ENCODE assay signal across 21 cellular contexts in genomic region chr15:100234158-100235029, GRCh38.
DNase-seq lines count a peak whose midpoint lies in the region; ATAC-seq, FAIRE-seq and TF ChIP-seq lines count a peak whose summit lies in the region.
"Had no signal": no experiment of that assay in that cellular context is flagged by ENCODE, and none has a peak within 500 bp of the region (broad histone marks: within the 10 kb centered on the region; RNA-seq: fewer than 3 reads in every experiment).

No MANE protein-coding gene starts in this region.

- H3K4me3 ChIP-seq in right lobe of liver, result no peak overlapping the region
- H3K4me3 ChIP-seq in HepG2 (replicated peaks in 1 of 3; ENCODE audit: insufficient read depth in 1 of 3, low read depth in 2 of 3, low read length in 3 of 3), result no peak overlapping the region
- no peak overlapping the region for H3K4me3 ChIP-seq in gastroesophageal sphincter
- H3K4me3 ChIP-seq in mucosa of descending colon, result no peak overlapping the region
- H3K4me3 ChIP-seq: colonic mucosa, lower lobe of right lung had no signal

- TF ChIP-seq CTCF in right lobe of liver (IDR thresholded peaks at IDR 0.05), result no peak
- TF ChIP-seq CTCF in HepG2 (CRISPR knock-in tag; IDR thresholded peaks at IDR 0.05), result no peak
- TF ChIP-seq CTCF in gastroesophageal sphincter (IDR thresholded peaks at IDR 0.05), result no peak
- no peak for TF ChIP-seq CTCF in mucosa of descending colon (IDR thresholded peaks at IDR 0.05)

- H3K4me1 Mint-ChIP-seq in effector memory CD8-positive, alpha-beta T cell (ENCODE audit: low read depth in 2 of 2), result peaks cover 11% of the 10 kb centered on the region in 2 donors

- H3K36me3 Mint-ChIP-seq in effector memory CD8-positive, alpha-beta T cell (ENCODE audit: insufficient read depth), result peaks cover 12% of the 10 kb centered on the region
- H3K36me3 Mint-ChIP-seq: natural killer cell treated with Interleukin-12 subunit alpha and Interleukin-12 subunit beta and Interleukin-15 and Interleukin-18, amount 100 ng/mL, for 72 hours had no signal

- H3K4me1 ChIP-seq in right lobe of liver, result no peaks in the 10 kb centered on the region
- no peaks in the 10 kb centered on the region for H3K4me1 ChIP-seq in HepG2 (ENCODE audit: insufficient read depth, low read length)
- peaks cover 0 to 7% (median 5%) of the 10 kb centered on the region in 3 donors for H3K4me1 ChIP-seq in gastroesophageal sphincter
- H3K4me1 ChIP-seq in mucosa of descending colon (ENCODE audit: low read depth), result no peaks in the 10 kb centered on the region
- H3K4me1 ChIP-seq: colonic mucosa, lower lobe of right lung had no signal

- no peaks in the 10 kb centered on the region for H3K79me2 ChIP-seq in HepG2 (ENCODE audit: insufficient read depth, low read length)

- H3K27ac ChIP-seq in right lobe of liver, result no peak overlapping the region
- H3K27ac ChIP-seq in HepG2 (ENCODE audit: extremely low read length, insufficient read depth, low read length), result no peak overlapping the region
- peak overlapping the region in 1 of 4 donors; percentile 3 for H3K27ac ChIP-seq in gastroesophageal sphincter
- H3K27ac ChIP-seq: colonic mucosa, lower lobe of right lung had no signal

- no peak for TF ChIP-seq POLR2A in right lobe of liver (IDR thresholded peaks at IDR 0.05)
- TF ChIP-seq POLR2A in HepG2 (IDR thresholded peaks at IDR 0.05; ENCODE audit: insufficient read depth in 1 of 2, low read depth in 2 of 2, low read length in 2 of 2), result no peak
- no peak for TF ChIP-seq POLR2A in gastroesophageal sphincter (IDR thresholded peaks at IDR 0.05)

- TF ChIP-seq EP300 in HepG2 (IDR thresholded peaks at IDR 0.05; ENCODE audit: low read depth in 2 of 2, low read length in 2 of 2) (no peak), HepG2 (CRISPR knock-in tag; IDR thresholded peaks at IDR 0.05; ENCODE audit: borderline replicate concordance) (no peak), gastroesophageal sphincter (IDR thresholded peaks at IDR 0.05) (no peak)

- H3K4me3 Mint-ChIP-seq in effector memory CD8-positive, alpha-beta T cell, result no peak overlapping the region
- H3K4me3 Mint-ChIP-seq: CD4-positive, CD25-positive, alpha-beta regulatory T cell; natural killer cell treated with Interleukin-12 subunit alpha and Interleukin-12 subunit beta and Interleukin-15 and Interleukin-18, amount 100 ng/mL, for 72 hours had no signal

- no TSS peak for BruUV-seq in HepG2 (replicated peaks; lab: Mats Ljungman, UMichigan)

- no peaks in the 10 kb centered on the region for H3K36me3 ChIP-seq in right lobe of liver
- H3K36me3 ChIP-seq in HepG2 (replicated peaks in 1 of 2; ENCODE audit: control insufficient read depth in 1 of 2, insufficient read depth in 2 of 2, low read length in 2 of 2), result no peaks in the 10 kb centered on the region
- H3K36me3 ChIP-seq in gastroesophageal sphincter, result peaks cover 0 to 9% of the 10 kb centered on the region in 2 donors
- H3K36me3 ChIP-seq in mucosa of descending colon (ENCODE audit: low read depth), result no peaks in the 10 kb centered on the region
- H3K36me3 ChIP-seq: colonic mucosa, lower lobe of right lung had no signal

- no peak for TF ChIP-seq RAD21 in HepG2 (CRISPR knock-in tag; IDR thresholded peaks at IDR 0.05)

- CTCF ChIA-PET in HepG2 (lab: Yijun Ruan, JAX; ENCODE audit: low intra/inter-chr PET ratio, low total read pairs), result no interaction called here

- ATAC-seq in right lobe of liver (peak in 3 of 4 donors; percentile 33 to 46 (median 44)), HepG2 (no peak), gastroesophageal sphincter (peak; percentile 69), mucosa of descending colon (peak; percentile 42)
- no peak for ATAC-seq in effector memory CD8-positive, alpha-beta T cell (replicated peaks)
- ATAC-seq: activated CD4-positive, CD25-positive, alpha-beta regulatory T cell treated with anti-CD3 and anti-CD28 coated beads, Interleukin-2, amount 50 U/mL, for 24 hours; natural killer cell treated with Interleukin-12 subunit alpha and Interleukin-12 subunit beta and Interleukin-15 and Interleukin-18, amount 100 ng/mL, for 72 hours had no signal

- intact Hi-C loops in right lobe of liver (cut with DNase I), result no loop called here
- intact Hi-C loops in HepG2 (cut with micrococcal nuclease; ENCODE audit: unreplicated experiment), result no loop called here
- intact Hi-C loops in mucosa of descending colon (cut with DNase I, micrococcal nuclease), result no loop called here

- H3K9ac ChIP-seq in HepG2 (ENCODE audit: insufficient read depth, low read depth, low read length), result no peak overlapping the region

- WGBS in right lobe of liver (ENCODE audit: insufficient coverage, low coverage, low lambda C conversion rate, missing lambda C conversion rate), result 48% methylated on average over 18 of the region's 20 CpGs
- WGBS in HepG2 (ENCODE audit: low lambda C conversion rate), result 37% methylated on average over 14 of the region's 20 CpGs
- WGBS in gastroesophageal sphincter (ENCODE audit: low coverage in 1 of 2), 2 donors, result 53 to 57% methylated on average over 8 to 13 of the region's 20 CpGs

- no peaks in the 10 kb centered on the region for H4K20me1 ChIP-seq in HepG2 (ENCODE audit: insufficient read depth, low read length)

- H3K4me2 ChIP-seq in HepG2 (ENCODE audit: low read depth, low read length), result no peak overlapping the region

- POLR2A ChIA-PET in HepG2 (lab: Yijun Ruan, JAX), result no interaction called here

- H3K9me3 Mint-ChIP-seq in effector memory CD8-positive, alpha-beta T cell, result no peaks in the 10 kb centered on the region
- H3K9me3 Mint-ChIP-seq: CD4-positive, CD25-positive, alpha-beta regulatory T cell; natural killer cell treated with Interleukin-12 subunit alpha and Interleukin-12 subunit beta and Interleukin-15 and Interleukin-18, amount 100 ng/mL, for 72 hours had no signal

- H2AFZ ChIP-seq in HepG2 (ENCODE audit: low read length), result no peak overlapping the region

- in situ Hi-C loops in HepG2 (cut with HindIII; ENCODE audit: extremely low pct_ligation_motif_present, low pct_unique_long_range_greater_than_20kb), result no loop called here

- H3K27me3 Mint-ChIP-seq in effector memory CD8-positive, alpha-beta T cell, result peaks cover 0 to 10% of the 10 kb centered on the region in 2 donors
- H3K27me3 Mint-ChIP-seq: CD4-positive, CD25-positive, alpha-beta regulatory T cell had no signal

- no peak for DNase-seq in right lobe of liver
- no peak for DNase-seq in HepG2 (ENCODE audit: low spot score)
- peak in 1 of 3 donors; percentile 25 for DNase-seq in mucosa of descending colon
- no peak for DNase-seq in putamen (ENCODE audit: low spot score)
- no peak for DNase-seq in KG1 (lab: John Stamatoyannopoulos, UW)
- no peak for DNase-seq in SW480 (ENCODE audit: low spot score)
- DNase-seq in effector memory CD8-positive, alpha-beta T cell, result no peak
- DNase-seq: CD4-positive, CD25-positive, alpha-beta regulatory T cell; colonic mucosa; DMS53; lower lobe of right lung; NCI-H2029 treated with DMSO at 0.1 percent for 48 hours; NCI-H510A; SIG-M5; stimulated activated naive CD4-positive, alpha-beta T cell treated with Interleukin-2 at 50 U/mL for 16 hours; T-helper 2 cell; trophoblast cell had no signal

- no peak overlapping the region for H3K27ac Mint-ChIP-seq in effector memory CD8-positive, alpha-beta T cell
- H3K27ac Mint-ChIP-seq: natural killer cell treated with Interleukin-12 subunit alpha and Interleukin-12 subunit beta and Interleukin-15 and Interleukin-18, amount 100 ng/mL, for 72 hours had no signal

- H3K9me3 ChIP-seq in right lobe of liver (no peaks in the 10 kb centered on the region), HepG2 (ENCODE audit: low read length) (no peaks in the 10 kb centered on the region), gastroesophageal sphincter (no peaks in the 10 kb centered on the region), mucosa of descending colon (no peaks in the 10 kb centered on the region)
- H3K9me3 ChIP-seq: colonic mucosa, lower lobe of right lung had no signal

- no peak for FAIRE-seq in HepG2 (lab: Jason Lieb, UNC)
- FAIRE-seq: frontal cortex had no signal

- H3K27me3 ChIP-seq in right lobe of liver (no peaks in the 10 kb centered on the region), HepG2 (ENCODE audit: control insufficient read depth in 1 of 2, insufficient read depth in 2 of 2, low read length in 2 of 2) (no peaks in the 10 kb centered on the region; a peak in 1 of 5 replicates), gastroesophageal sphincter (no peaks in the 10 kb centered on the region)
- H3K27me3 ChIP-seq: colonic mucosa had no signal

TF ChIP-seq in HepG2, 621 proteins besides CTCF, POLR2A, EP300 and RAD21 (continues in another document):
- TF ChIP-seq POLR2AphosphoS5 (IDR thresholded peaks at IDR 0.05; ENCODE audit: low read depth, low read length), result no peak
- TF ChIP-seq, protein P1, sequence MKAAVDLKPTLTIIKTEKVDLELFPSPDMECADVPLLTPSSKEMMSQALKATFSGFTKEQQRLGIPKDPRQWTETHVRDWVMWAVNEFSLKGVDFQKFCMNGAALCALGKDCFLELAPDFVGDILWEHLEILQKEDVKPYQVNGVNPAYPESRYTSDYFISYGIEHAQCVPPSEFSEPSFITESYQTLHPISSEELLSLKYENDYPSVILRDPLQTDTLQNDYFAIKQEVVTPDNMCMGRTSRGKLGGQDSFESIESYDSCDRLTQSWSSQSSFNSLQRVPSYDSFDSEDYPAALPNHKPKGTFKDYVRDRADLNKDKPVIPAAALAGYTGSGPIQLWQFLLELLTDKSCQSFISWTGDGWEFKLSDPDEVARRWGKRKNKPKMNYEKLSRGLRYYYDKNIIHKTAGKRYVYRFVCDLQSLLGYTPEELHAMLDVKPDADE (CRISPR knock-in tag; IDR thresholded peaks at IDR 0.05), result no peak
- no peak for TF ChIP-seq ZNF180 (CRISPR knock-in tag; IDR thresholded peaks at IDR 0.05; ENCODE audit: borderline replicate concordance, low read depth)
- no peak for TF ChIP-seq NFATC3 (CRISPR knock-in tag; IDR thresholded peaks at IDR 0.05)
- no peak for TF ChIP-seq SOX6 (IDR thresholded peaks at IDR 0.05)
- no peak for TF ChIP-seq SOX6 (CRISPR knock-in tag; IDR thresholded peaks at IDR 0.05)
- no peak for TF ChIP-seq TBX3 (IDR thresholded peaks at IDR 0.05; ENCODE audit: borderline replicate concordance)
- TF ChIP-seq STAG1 (CRISPR knock-in tag; IDR thresholded peaks at IDR 0.05), result no peak
- no peak for TF ChIP-seq HOXA3 (CRISPR knock-in tag; IDR thresholded peaks at IDR 0.05)
- no peak for TF ChIP-seq ZNF629 (CRISPR knock-in tag; conservative IDR thresholded peaks at IDR 0.05)
- no peak for TF ChIP-seq ZNF746 (CRISPR knock-in tag; IDR thresholded peaks at IDR 0.05)
- TF ChIP-seq ZNF143 (CRISPR knock-in tag; IDR thresholded peaks at IDR 0.05), result no peak
- TF ChIP-seq SOX5 (CRISPR knock-in tag; IDR thresholded peaks at IDR 0.05; ENCODE audit: borderline replicate concordance), result no peak
- TF ChIP-seq SIX4 (CRISPR knock-in tag; IDR thresholded peaks at IDR 0.05), result no peak
- no peak for TF ChIP-seq ZNF558 (CRISPR knock-in tag; IDR thresholded peaks at IDR 0.05; ENCODE audit: borderline replicate concordance)
- TF ChIP-seq FOSL1 (CRISPR knock-in tag; IDR thresholded peaks at IDR 0.05; ENCODE audit: borderline replicate concordance), result no peak
- TF ChIP-seq SOX13 (IDR thresholded peaks at IDR 0.05), result no peak
- no peak for TF ChIP-seq SOX13 (CRISPR knock-in tag; conservative IDR thresholded peaks at IDR 0.05 in 1 of 2, IDR thresholded peaks at IDR 0.05 in 1 of 2)
- TF ChIP-seq FOXO1 (CRISPR knock-in tag; IDR thresholded peaks at IDR 0.05), result no peak

Comparison
In these comparisons a context has a peak if more than half of its experiments do, and no peak if none do; other contexts are left out.
1. ATAC-seq: peak in right lobe of liver (3 of 4), gastroesophageal sphincter (single experiment) and mucosa of descending colon (single experiment); none in HepG2 (single experiment) and effector memory CD8-positive, alpha-beta T cell (single experiment).